7 cellular contexts compared by ENCODE assay signal in the genomic region with DNA sequence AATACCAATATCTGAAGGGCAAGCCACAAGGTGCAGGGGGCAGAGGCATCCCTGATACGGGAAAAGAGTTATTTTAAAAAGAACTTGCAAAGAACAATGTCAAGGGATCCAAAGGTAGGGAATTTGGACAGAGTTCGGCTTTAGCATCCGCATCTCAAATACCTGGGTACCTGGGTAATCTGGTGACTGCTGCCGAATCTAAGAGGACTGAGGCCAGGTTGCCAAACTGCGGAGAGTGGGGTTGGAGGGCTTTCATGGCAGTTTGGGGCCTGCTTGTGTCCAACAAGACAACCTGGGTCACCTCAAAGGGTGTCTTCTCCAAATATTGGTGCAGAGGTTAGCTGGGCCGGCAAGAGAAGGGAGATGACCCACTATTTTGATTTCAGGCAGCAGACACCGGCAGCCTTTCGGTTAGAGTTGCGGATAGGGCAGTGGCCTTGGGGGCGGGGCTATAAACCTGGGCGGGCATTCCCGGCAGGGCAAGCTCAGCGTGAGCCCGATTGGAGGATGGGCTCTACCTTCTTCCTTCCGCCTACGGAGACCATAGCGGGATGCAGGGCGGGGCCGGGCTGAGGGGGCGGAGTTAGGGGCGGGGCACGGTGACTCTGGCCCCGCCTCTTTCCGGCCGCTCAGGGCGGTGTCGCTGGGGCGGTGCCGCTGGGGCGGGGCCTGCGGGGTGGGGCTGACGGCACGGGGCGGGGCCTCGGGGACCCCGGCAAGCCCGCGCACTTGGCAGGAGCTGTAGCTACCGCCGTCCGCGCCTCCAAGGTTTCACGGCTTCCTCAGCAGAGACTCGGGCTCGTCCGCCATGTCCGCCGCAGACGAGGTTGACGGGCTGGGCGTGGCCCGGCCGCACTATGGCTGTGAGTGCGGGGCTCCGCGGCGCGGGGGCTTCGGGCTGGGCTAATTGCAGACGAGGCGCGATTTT. TPM values are rescaled to one million over a fixed set of nuclear protein-coding genes. Genes with fewer than 3 reads are reported as not detected.
DNase-seq lines count a peak whose midpoint lies in the region; ATAC-seq, FAIRE-seq and TF ChIP-seq lines count a peak whose summit lies in the region.

A gene with protein sequence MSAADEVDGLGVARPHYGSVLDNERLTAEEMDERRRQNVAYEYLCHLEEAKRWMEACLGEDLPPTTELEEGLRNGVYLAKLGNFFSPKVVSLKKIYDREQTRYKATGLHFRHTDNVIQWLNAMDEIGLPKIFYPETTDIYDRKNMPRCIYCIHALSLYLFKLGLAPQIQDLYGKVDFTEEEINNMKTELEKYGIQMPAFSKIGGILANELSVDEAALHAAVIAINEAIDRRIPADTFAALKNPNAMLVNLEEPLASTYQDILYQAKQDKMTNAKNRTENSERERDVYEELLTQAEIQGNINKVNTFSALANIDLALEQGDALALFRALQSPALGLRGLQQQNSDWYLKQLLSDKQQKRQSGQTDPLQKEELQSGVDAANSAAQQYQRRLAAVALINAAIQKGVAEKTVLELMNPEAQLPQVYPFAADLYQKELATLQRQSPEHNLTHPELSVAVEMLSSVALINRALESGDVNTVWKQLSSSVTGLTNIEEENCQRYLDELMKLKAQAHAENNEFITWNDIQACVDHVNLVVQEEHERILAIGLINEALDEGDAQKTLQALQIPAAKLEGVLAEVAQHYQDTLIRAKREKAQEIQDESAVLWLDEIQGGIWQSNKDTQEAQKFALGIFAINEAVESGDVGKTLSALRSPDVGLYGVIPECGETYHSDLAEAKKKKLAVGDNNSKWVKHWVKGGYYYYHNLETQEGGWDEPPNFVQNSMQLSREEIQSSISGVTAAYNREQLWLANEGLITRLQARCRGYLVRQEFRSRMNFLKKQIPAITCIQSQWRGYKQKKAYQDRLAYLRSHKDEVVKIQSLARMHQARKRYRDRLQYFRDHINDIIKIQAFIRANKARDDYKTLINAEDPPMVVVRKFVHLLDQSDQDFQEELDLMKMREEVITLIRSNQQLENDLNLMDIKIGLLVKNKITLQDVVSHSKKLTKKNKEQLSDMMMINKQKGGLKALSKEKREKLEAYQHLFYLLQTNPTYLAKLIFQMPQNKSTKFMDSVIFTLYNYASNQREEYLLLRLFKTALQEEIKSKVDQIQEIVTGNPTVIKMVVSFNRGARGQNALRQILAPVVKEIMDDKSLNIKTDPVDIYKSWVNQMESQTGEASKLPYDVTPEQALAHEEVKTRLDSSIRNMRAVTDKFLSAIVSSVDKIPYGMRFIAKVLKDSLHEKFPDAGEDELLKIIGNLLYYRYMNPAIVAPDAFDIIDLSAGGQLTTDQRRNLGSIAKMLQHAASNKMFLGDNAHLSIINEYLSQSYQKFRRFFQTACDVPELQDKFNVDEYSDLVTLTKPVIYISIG (N-terminal part only) (plus strand): TSS at position 709 of the 928 bp plus-strand sequence. CDS start 100 bp downstream, at position 809.

- H3K27me3 ChIP-seq in astrocyte (ENCODE audit: insufficient read depth, low read length) (no peaks in the 10 kb centered on the region), hepatocyte (no peaks in the 10 kb centered on the region)

- H3K4me1 Mint-ChIP-seq in T-helper 2 cell treated with Interferon-gamma antibody and Interleukin-4, amounts not matched to agents 5 μg/mL and 100 μg/mL, for 36 hours (ENCODE audit: low read depth) = peaks cover 42% of the 10 kb centered on the region
- peaks cover 26% of the 10 kb centered on the region for H3K4me1 Mint-ChIP-seq in astrocyte (ENCODE audit: low read depth, unreplicated experiment)

- peak within 1 kb of the TSS; percentile 93 for H3K4me3 Mint-ChIP-seq in T-helper 2 cell treated with Interferon-gamma antibody and Interleukin-4, amounts not matched to agents 5 μg/mL and 100 μg/mL, for 36 hours
- peak within 1 kb of the TSS; percentile 98 for H3K4me3 Mint-ChIP-seq in astrocyte (ENCODE audit: unreplicated experiment)

- peak; percentile 80 to 83 for DNase-seq in NCI-H1930 (lab: John Stamatoyannopoulos, UW)
- peak; percentile 96 for DNase-seq in T-helper 2 cell treated with Interferon-gamma antibody and Interleukin-4, amounts not matched to agents 5 μg/mL and 100 μg/mL, for 36 hours (ENCODE audit: low spot score)
- DNase-seq in astrocyte (ENCODE audit: low read depth) = peak; percentile 84
- DNase-seq in hepatocyte (ENCODE audit: low spot score) = peak; percentile 97
- DNase-seq in retina = peak; percentile 87

- peaks cover 31% of the 10 kb centered on the region for H3K36me3 Mint-ChIP-seq in T-helper 2 cell treated with Interferon-gamma antibody and Interleukin-4, amounts not matched to agents 5 μg/mL and 100 μg/mL, for 36 hours (ENCODE audit: low read depth)
- peaks cover 14% of the 10 kb centered on the region for H3K36me3 Mint-ChIP-seq in astrocyte (ENCODE audit: low read depth, unreplicated experiment)

- H3K27ac ChIP-seq in astrocyte (ENCODE audit: low read depth, low read length) = peak within 1 kb of the TSS; percentile 88
- H3K27ac ChIP-seq in hepatocyte = peak within 1 kb of the TSS; percentile 96

- ATAC-seq in GM18502 (IDR thresholded peaks at IDR 0.05; ENCODE audit: poor library complexity, unreplicated experiment) (peak; percentile 93), HG02970 (IDR thresholded peaks at IDR 0.05; ENCODE audit: low FRiP score, unreplicated experiment) (peak; percentile 86)

- H4K20me1 ChIP-seq in astrocyte (ENCODE audit: insufficient read depth, low read length) = peaks cover 37% of the 10 kb centered on the region
- peaks cover 6% of the 10 kb centered on the region for H4K20me1 ChIP-seq in hepatocyte (ENCODE audit: insufficient read depth, poor library complexity, severe bottlenecking)

- H3K4me3 ChIP-seq in astrocyte (ENCODE audit: insufficient read depth, low read depth, low read length) = peak within 1 kb of the TSS; percentile 91
- peak within 1 kb of the TSS; percentile 78 for H3K4me3 ChIP-seq in hepatocyte

- H3K27ac Mint-ChIP-seq in T-helper 2 cell treated with Interferon-gamma antibody and Interleukin-4, amounts not matched to agents 5 μg/mL and 100 μg/mL, for 36 hours = peak within 1 kb of the TSS; percentile 98
- H3K27ac Mint-ChIP-seq in astrocyte (ENCODE audit: unreplicated experiment) = peak within 1 kb of the TSS; percentile 97

- H3K9me3 Mint-ChIP-seq in T-helper 2 cell treated with Interferon-gamma antibody and Interleukin-4, amounts not matched to agents 5 μg/mL and 100 μg/mL, for 36 hours = no peaks in the 10 kb centered on the region
- no peaks in the 10 kb centered on the region for H3K9me3 Mint-ChIP-seq in astrocyte (ENCODE audit: unreplicated experiment)

- H3K27me3 Mint-ChIP-seq in T-helper 2 cell treated with Interferon-gamma antibody and Interleukin-4, amounts not matched to agents 5 μg/mL and 100 μg/mL, for 36 hours (ENCODE audit: low read depth) = no peaks in the 10 kb centered on the region
- H3K27me3 Mint-ChIP-seq in astrocyte (ENCODE audit: low read depth, unreplicated experiment) = no peaks in the 10 kb centered on the region

- H3K79me2 ChIP-seq in astrocyte (ENCODE audit: insufficient read depth, low read length) (peaks cover 47% of the 10 kb centered on the region), hepatocyte (peaks cover 42% of the 10 kb centered on the region)

- TF ChIP-seq CTCF in astrocyte (IDR thresholded peaks at IDR 0.05; ENCODE audit: insufficient read depth, low read depth, low read length) (no peak), hepatocyte (IDR thresholded peaks at IDR 0.05; ENCODE audit: poor library complexity) (no peak)

- H3K9me3 ChIP-seq in astrocyte (ENCODE audit: insufficient read depth, low read depth, low read length) (no peaks in the 10 kb centered on the region), hepatocyte (ENCODE audit: low read depth) (no peaks in the 10 kb centered on the region)

- no peak for FAIRE-seq in astrocyte (lab: Jason Lieb, UNC)

- H2AFZ ChIP-seq in astrocyte (ENCODE audit: low read depth, low read length) (peak within 1 kb of the TSS; percentile 98), hepatocyte (peak within 1 kb of the TSS; percentile 84)

- H3K4me1 ChIP-seq in astrocyte (ENCODE audit: insufficient read depth, low read length) (peaks cover 21% of the 10 kb centered on the region), hepatocyte (ENCODE audit: insufficient read depth) (peaks cover 14% of the 10 kb centered on the region)

- peaks cover 16% of the 10 kb centered on the region for H3K36me3 ChIP-seq in astrocyte (ENCODE audit: insufficient read depth, low read length)
- no peaks in the 10 kb centered on the region for H3K36me3 ChIP-seq in hepatocyte (replicated peaks; ENCODE audit: insufficient read depth, low read depth)

- peak within 1 kb of the TSS; percentile 91 for H3K9ac ChIP-seq in astrocyte (ENCODE audit: low read length)

- H3K9me2 ChIP-seq in hepatocyte (replicated peaks; ENCODE audit: insufficient read depth) = no peaks in the 10 kb centered on the region

- 19% methylated on average over 20 of the region's 62 CpGs for WGBS in hepatocyte (ENCODE audit: low lambda C conversion rate, missing lambda C conversion rate)

- H3K4me2 ChIP-seq in astrocyte (ENCODE audit: low read length) = peak within 1 kb of the TSS; percentile 96
- peak within 1 kb of the TSS; percentile 81 for H3K4me2 ChIP-seq in hepatocyte

RNA-seq across cellular contexts. Expression of the gene that starts here (rescaled TPM):
- total RNA-seq in astrocyte = 218 and 226 TPM in 2 replicates
- 102 and 125 TPM in 2 replicates for total RNA-seq in hepatocyte
- polyA plus RNA-seq in hepatocyte = 60.4 and 65.8 TPM in 2 replicates

Comparison
In these comparisons a context has a peak if more than half of its experiments do, and no peak if none do; other contexts are left out.
1. Peak in every context shown above with its lines: DNase-seq, ATAC-seq, H3K4me3 ChIP-seq and H3K27ac ChIP-seq.